12 cellular contexts compared by ENCODE assay signal in genomic region chr3:53259427-53260259, GRCh38. TPM values are rescaled to one million over a fixed set of nuclear protein-coding genes. Genes with fewer than 3 reads are reported as not detected.
DNase-seq lines count a peak whose midpoint lies in the region; ATAC-seq, FAIRE-seq and TF ChIP-seq lines count a peak whose summit lies in the region.
"Had no signal": no experiment of that assay in that cellular context is flagged by ENCODE, and none has a peak within 500 bp of the region (broad histone marks: within the 10 kb centered on the region; RNA-seq: fewer than 3 reads in every experiment).

No MANE protein-coding gene starts in this region.

- no peak overlapping the region; the same call in 1 of the 2 replicates for H3K14ac ChIP-seq in IMR-90 (replicated peaks; ENCODE audit: low read depth, low read length)

- no peak for TF ChIP-seq POLR2A in IMR-90 (IDR thresholded peaks at IDR 0.05; ENCODE audit: low read depth, low read length)
- no peak for TF ChIP-seq POLR2A in HepG2 (IDR thresholded peaks at IDR 0.05; ENCODE audit: insufficient read depth in 1 of 2, low read depth in 2 of 2, low read length in 2 of 2)
- no peak for TF ChIP-seq POLR2A in testis (IDR thresholded peaks at IDR 0.05)

- H3K27ac ChIP-seq in IMR-90 (ENCODE audit: insufficient read depth, low read length) (no peak overlapping the region), cingulate gyrus (ENCODE audit: low read depth, low read length) (peak overlapping the region; percentile 77), HepG2 (ENCODE audit: extremely low read length, insufficient read depth, low read length) (peak overlapping the region; percentile 11), testis (peak overlapping the region; percentile 61 to 72)
- H3K27ac ChIP-seq: right lobe of liver had no signal

- H2AFZ ChIP-seq in IMR-90 (replicated peaks; ENCODE audit: low read length, poor library complexity) = peak overlapping the region; percentile 74
- H2AFZ ChIP-seq in HepG2 (ENCODE audit: low read length) = no peak overlapping the region

- CTCF ChIA-PET in IMR-90 (lab: Yijun Ruan, JAX) (no interaction called here), HepG2 (lab: Yijun Ruan, JAX; ENCODE audit: low intra/inter-chr PET ratio, low total read pairs) (no interaction called here)

- H3K56ac ChIP-seq in IMR-90 (ENCODE audit: extremely low read depth, insufficient read depth, low read length) = no peak overlapping the region

- no peak overlapping the region for H3K18ac ChIP-seq in IMR-90 (ENCODE audit: low read depth, low read length)

- peak; percentile 48 for FAIRE-seq in HepG2 (lab: Jason Lieb, UNC)

- BruUV-seq in IMR-90 (replicated peaks; lab: Mats Ljungman, UMichigan) (no TSS peak), HepG2 (replicated peaks; lab: Mats Ljungman, UMichigan) (no TSS peak)

- H3K4me2 ChIP-seq in IMR-90 (ENCODE audit: low read depth, low read length) (no peak overlapping the region), HepG2 (ENCODE audit: low read depth, low read length) (peak overlapping the region; percentile 64)

- peak overlapping the region; percentile 63 for H3K4ac ChIP-seq in IMR-90 (ENCODE audit: low read depth, low read length)

- H3K79me2 ChIP-seq in HepG2 (ENCODE audit: insufficient read depth, low read length) = peaks cover 9% of the 10 kb centered on the region

- H3K36me3 ChIP-seq in IMR-90 (ENCODE audit: control insufficient read depth, insufficient read depth, low read length) = no peaks in the 10 kb centered on the region
- H3K36me3 ChIP-seq in HepG2 (replicated peaks in 1 of 2; ENCODE audit: control insufficient read depth in 1 of 2, insufficient read depth in 2 of 2, low read length in 2 of 2) = no peaks in the 10 kb centered on the region
- no peaks in the 10 kb centered on the region for H3K36me3 ChIP-seq in testis (ENCODE audit: low read depth, missing control alignments)
- H3K36me3 ChIP-seq: right lobe of liver had no signal

- intact Hi-C loops in IMR-90 (cut with micrococcal nuclease) = no loop called here
- intact Hi-C loops in HepG2 (cut with micrococcal nuclease; ENCODE audit: unreplicated experiment) = loop anchor here (5.0 kb wide), 1 partner anchor 37 kb away; no protein-coding TSS in a partner anchor
- intact Hi-C loops in testis (cut with DNase I; ENCODE audit: low total_unique reads) = no loop called here

- in situ Hi-C loops in IMR-90 (cut with MboI; ENCODE audit: low sequenced_read_pairs) (no loop called here), HepG2 (cut with HindIII; ENCODE audit: extremely low pct_ligation_motif_present, low pct_unique_long_range_greater_than_20kb) (no loop called here)

- dilution Hi-C loops in IMR-90 (cut with HindIII; ENCODE audit: low sequenced_read_pairs, unreplicated experiment) = no loop called here

- WGBS in IMR-90 (ENCODE audit: extremely low coverage in 2 of 2, insufficient read length in 1 of 2), 2 experiments = 45% methylated on average over 4 of the region's 9 CpGs; no CpG with 5 or more reads in 1 of the 2 experiments
- 22% methylated on average over 7 of the region's 9 CpGs for WGBS in HepG2 (ENCODE audit: low lambda C conversion rate)
- 58 to 71% methylated on average over 8 to 9 of the region's 9 CpGs for WGBS in testis, 2 donors

- H2BK5ac ChIP-seq in IMR-90 (ENCODE audit: low read depth, low read length, poor library complexity, severe bottlenecking) = no peak overlapping the region

- no peak overlapping the region for H4K91ac ChIP-seq in IMR-90 (ENCODE audit: insufficient read depth, low read depth, low read length)

- no peak overlapping the region for H4K5ac ChIP-seq in IMR-90 (ENCODE audit: low read depth, low read length)

- no peak overlapping the region for H4K8ac ChIP-seq in IMR-90 (ENCODE audit: low read depth in 2 of 2, low read length in 2 of 2)

- POLR2A ChIA-PET in IMR-90 (lab: Charles Lee; ENCODE audit: unreplicated experiment) (no interaction called here), HepG2 (lab: Yijun Ruan, JAX) (interaction anchor here (0.6 to 2.1 kb wide), 2 partner anchors 10 to 12 kb away, joined by 3 to 11 read pairs; no protein-coding TSS in a partner anchor)

- no peak for TF ChIP-seq EP300 in HepG2 (IDR thresholded peaks at IDR 0.05; ENCODE audit: low read depth in 2 of 2, low read length in 2 of 2)
- TF ChIP-seq EP300 in HepG2 (CRISPR knock-in tag; IDR thresholded peaks at IDR 0.05; ENCODE audit: borderline replicate concordance) = no peak

- H2BK20ac ChIP-seq in IMR-90 (ENCODE audit: low read depth, low read length) = peak overlapping the region; percentile 1; the same call in 1 of the 2 replicates

- H3K23ac ChIP-seq in IMR-90 (ENCODE audit: low read depth, low read length) = no peak overlapping the region; the same call in 1 of the 2 replicates

- 0 out of 2 replicates have a peak, but pooled peaks cover 5% of the 10 kb centered on the region for H3K9me1 ChIP-seq in IMR-90 (ENCODE audit: insufficient read depth, low read length)

- H3K27me3 ChIP-seq in IMR-90 (ENCODE audit: control insufficient read depth, insufficient read depth, low read length) (no peaks in the 10 kb centered on the region), HepG2 (ENCODE audit: control insufficient read depth in 1 of 2, insufficient read depth in 2 of 2, low read length in 2 of 2) (no peaks in the 10 kb centered on the region; a peak in 1 of 5 replicates), testis (no peaks in the 10 kb centered on the region)
- H3K27me3 ChIP-seq: right lobe of liver had no signal

- ATAC-seq in IMR-90 (ENCODE audit: low read depth) (no peak), HepG2 (peak; percentile 51), omental fat pad (ENCODE audit: low FRiP score) (no peak)
- ATAC-seq: right lobe of liver had no signal

- peaks cover 11% of the 10 kb centered on the region for H4K20me1 ChIP-seq in IMR-90 (ENCODE audit: insufficient read depth, low read length)
- H4K20me1 ChIP-seq in HepG2 (ENCODE audit: insufficient read depth, low read length) = peaks cover 2% of the 10 kb centered on the region

- H3K4me3 ChIP-seq in IMR-90 (ENCODE audit: insufficient read depth, low read depth, low read length) (no peak overlapping the region), HepG2 (replicated peaks in 1 of 3; ENCODE audit: insufficient read depth in 1 of 3, low read depth in 2 of 3, low read length in 3 of 3) (peak overlapping the region in 1 of 3 experiments; percentile 29; a peak in 2 of 6 replicates), testis (no peak overlapping the region)
- H3K4me3 ChIP-seq: right lobe of liver had no signal

- peak overlapping the region; percentile 57 for H2AK5ac ChIP-seq in IMR-90 (ENCODE audit: low read depth, low read length)

- H3K79me1 ChIP-seq in IMR-90 (ENCODE audit: low read depth in 1 of 2, low read length in 2 of 2) = peaks cover 0 to 4% of the 10 kb centered on the region in 2 experiments; a peak in 2 of 4 replicates

- H2BK15ac ChIP-seq in IMR-90 (ENCODE audit: low read depth, low read length) = peak overlapping the region; percentile 87; the same call in 1 of the 3 replicates

- peak overlapping the region; percentile 58 for H2BK120ac ChIP-seq in IMR-90 (ENCODE audit: low read depth, low read length)

- H2AK9ac ChIP-seq in IMR-90 (replicated peaks; ENCODE audit: low read depth, low read length, poor library complexity) = peak overlapping the region; percentile 73

- H3K9me3 ChIP-seq in IMR-90 (ENCODE audit: control insufficient read depth, insufficient read depth, low read length) (no peaks in the 10 kb centered on the region), HepG2 (ENCODE audit: low read length) (no peaks in the 10 kb centered on the region), testis (no peaks in the 10 kb centered on the region)
- H3K9me3 ChIP-seq: Caco-2, right lobe of liver had no signal

- H3K4me1 ChIP-seq in IMR-90 (ENCODE audit: control insufficient read depth, insufficient read depth, low read length) = peaks cover 9% of the 10 kb centered on the region
- H3K4me1 ChIP-seq in HepG2 (ENCODE audit: insufficient read depth, low read length) = peaks cover 83% of the 10 kb centered on the region
- H3K4me1 ChIP-seq in testis = peaks cover 20% of the 10 kb centered on the region

- H3K9ac ChIP-seq in IMR-90 (ENCODE audit: low read depth, low read length) (no peak overlapping the region), HepG2 (ENCODE audit: insufficient read depth, low read depth, low read length) (peak overlapping the region; percentile 11; the same call in 1 of the 2 replicates)

- no peak for TF ChIP-seq RAD21 in IMR-90 (IDR thresholded peaks at IDR 0.05; ENCODE audit: low read length)
- TF ChIP-seq RAD21 in HepG2 (CRISPR knock-in tag; IDR thresholded peaks at IDR 0.05) = no peak

- TF ChIP-seq CTCF in IMR-90 (conservative IDR thresholded peaks at IDR 0.05; ENCODE audit: low read depth, low read length) (no peak), HepG2 (CRISPR knock-in tag; IDR thresholded peaks at IDR 0.05) (no peak), testis (IDR thresholded peaks at IDR 0.05) (no peak), omental fat pad (IDR thresholded peaks at IDR 0.05) (no peak)

- no peak for DNase-seq in IMR-90
- DNase-seq in HepG2 (ENCODE audit: low spot score) = peak; percentile 39
- DNase-seq in testis = no peak
- DNase-seq in omental fat pad (ENCODE audit: low spot score) = no peak
- DNase-seq in inferior parietal cortex (ENCODE audit: extremely low spot score) = no peak
- no peak for DNase-seq in amniotic stem cell (lab: John Stamatoyannopoulos, UW)
- DNase-seq: activated CD8-positive, alpha-beta memory T cell treated with anti-CD3 and anti-CD28 coated beads, Interleukin-2, amount 50 U/mL, for 4 hours; Caco-2; NCI-H1105; NCI-H446 treated with DMSO at 0.1 percent for 48 hours had no signal

RNA-seq across cellular contexts. Expression of gene TKT, which starts 3.8 kb away (rescaled TPM):
- 301 and 349 TPM in 2 replicates for total RNA-seq in IMR-90 (2012; rRNA removed)
- polyA plus RNA-seq in IMR-90 (2012; rRNA removed) = 280 and 325 TPM in 2 replicates
- polyA plus RNA-seq in IMR-90 (2012; cell fraction: cytosol; rRNA removed) = 199 and 222 TPM in 2 replicates
- polyA plus RNA-seq in IMR-90 (2012; cell fraction: nucleus; rRNA removed; ENCODE audit: low replicate concordance) = 167 and 314 TPM in 2 replicates
- 196 and 238 TPM in 2 replicates for total RNA-seq in HepG2 (2016; rRNA removed; fragmentation: Illumina TruSeq; extraction: Trizol)
- total RNA-seq in HepG2 (2016; cell fraction: cytosol; rRNA removed; fragmentation: Illumina TruSeq; extraction: Trizol; ENCODE audit: low read depth) = 73.9 and 83.5 TPM in 2 replicates
- total RNA-seq in HepG2 (2016; cell fraction: insoluble cytoplasmic fraction; rRNA removed; fragmentation: Illumina TruSeq; extraction: Trizol) = 153 and 251 TPM in 2 replicates
- total RNA-seq in HepG2 (2016; cell fraction: membrane; rRNA removed; fragmentation: Illumina TruSeq; extraction: Trizol) = 138 and 161 TPM in 2 replicates
- total RNA-seq in HepG2 (2016; cell fraction: nucleus; rRNA removed; fragmentation: Illumina TruSeq; extraction: Trizol) = 157 and 193 TPM in 2 replicates
- 150 and 188 TPM in 2 replicates for polyA plus RNA-seq in HepG2 (2011; rRNA removed)
- polyA plus RNA-seq in HepG2 (2011; cell fraction: cytosol; rRNA removed) = 105 and 148 TPM in 2 replicates
- 113 and 116 TPM in 2 replicates for polyA plus RNA-seq in HepG2 (2011; cell fraction: nucleus; rRNA removed)
- 234 and 367 TPM in 2 replicates for polyA plus RNA-seq in HepG2 (2012)
- 126 and 140 TPM in 2 replicates for polyA plus RNA-seq in HepG2 (2016; cell fraction: cytosol; fragmentation: Illumina TruSeq; extraction: Trizol; ENCODE audit: low read depth)
- 190 and 266 TPM in 2 replicates for polyA plus RNA-seq in HepG2 (2016; cell fraction: insoluble cytoplasmic fraction; fragmentation: Illumina TruSeq; extraction: Trizol; ENCODE audit: low read depth)
- 168 and 215 TPM in 2 replicates for polyA plus RNA-seq in HepG2 (2016; cell fraction: membrane; fragmentation: Illumina TruSeq; extraction: Trizol; ENCODE audit: low read depth)
- 308 and 328 TPM in 2 replicates for polyA plus RNA-seq in HepG2 (2016; cell fraction: nucleus; fragmentation: Illumina TruSeq; extraction: Trizol; ENCODE audit: insufficient read depth, low read depth)
- 280 and 471 TPM in 2 replicates for polyA minus RNA-seq in HepG2 (2011; rRNA and poly(A)+ RNA removed; ENCODE audit: low replicate concordance)
- polyA minus RNA-seq in HepG2 (2011; cell fraction: cytosol; rRNA and poly(A)+ RNA removed) = 128 and 140 TPM in 2 replicates
- polyA minus RNA-seq in HepG2 (2011; cell fraction: nucleus; rRNA and poly(A)+ RNA removed) = 47.4 and 62.7 TPM in 2 replicates
- total RNA-seq in testis = 100 to 1,000 TPM; 112 to 184 TPM
- polyA plus RNA-seq in testis (ENCODE audit: insufficient read depth, low read depth, low replicate concordance) = 99.9 TPM
- total RNA-seq in omental fat pad = 100 to 1,000 TPM; 187 to 325 (median 254) TPM
